1 cellular context compared by ENCODE assay signal in genomic region chr4:151530783-151531182, GRCh38.
TF ChIP-seq lines count a peak whose summit lies in the region.

No MANE protein-coding gene starts in this region.

TF ChIP-seq in Ishikawa, 13 proteins besides CTCF, POLR2A, EP300 and RAD21 (continued from another document):
- TF ChIP-seq REST (IDR thresholded peaks at IDR 0.05; ENCODE audit: low read depth) = no peak
- TF ChIP-seq CREB1 (IDR thresholded peaks at IDR 0.05; ENCODE audit: low read depth) = no peak
- no peak for TF ChIP-seq TEAD4 (IDR thresholded peaks at IDR 0.05)
- TF ChIP-seq NFIC (IDR thresholded peaks at IDR 0.05) = no peak
- no peak for TF ChIP-seq USF1 (IDR thresholded peaks at IDR 0.05)
- no peak for TF ChIP-seq EGR1 (IDR thresholded peaks at IDR 0.05)
- no peak for TF ChIP-seq TCF12 (IDR thresholded peaks at IDR 0.05; ENCODE audit: low read depth)
- TF ChIP-seq YY1 (IDR thresholded peaks at IDR 0.05; ENCODE audit: low read depth) = no peak
- TF ChIP-seq TAF1 (IDR thresholded peaks at IDR 0.05; ENCODE audit: low read depth) = no peak
- TF ChIP-seq MAX (IDR thresholded peaks at IDR 0.05) = no peak
TF ChIP-seq in Ishikawa: peak in this region for 0.
